ENCODE assay signal across 14 cellular contexts in the genomic region with DNA sequence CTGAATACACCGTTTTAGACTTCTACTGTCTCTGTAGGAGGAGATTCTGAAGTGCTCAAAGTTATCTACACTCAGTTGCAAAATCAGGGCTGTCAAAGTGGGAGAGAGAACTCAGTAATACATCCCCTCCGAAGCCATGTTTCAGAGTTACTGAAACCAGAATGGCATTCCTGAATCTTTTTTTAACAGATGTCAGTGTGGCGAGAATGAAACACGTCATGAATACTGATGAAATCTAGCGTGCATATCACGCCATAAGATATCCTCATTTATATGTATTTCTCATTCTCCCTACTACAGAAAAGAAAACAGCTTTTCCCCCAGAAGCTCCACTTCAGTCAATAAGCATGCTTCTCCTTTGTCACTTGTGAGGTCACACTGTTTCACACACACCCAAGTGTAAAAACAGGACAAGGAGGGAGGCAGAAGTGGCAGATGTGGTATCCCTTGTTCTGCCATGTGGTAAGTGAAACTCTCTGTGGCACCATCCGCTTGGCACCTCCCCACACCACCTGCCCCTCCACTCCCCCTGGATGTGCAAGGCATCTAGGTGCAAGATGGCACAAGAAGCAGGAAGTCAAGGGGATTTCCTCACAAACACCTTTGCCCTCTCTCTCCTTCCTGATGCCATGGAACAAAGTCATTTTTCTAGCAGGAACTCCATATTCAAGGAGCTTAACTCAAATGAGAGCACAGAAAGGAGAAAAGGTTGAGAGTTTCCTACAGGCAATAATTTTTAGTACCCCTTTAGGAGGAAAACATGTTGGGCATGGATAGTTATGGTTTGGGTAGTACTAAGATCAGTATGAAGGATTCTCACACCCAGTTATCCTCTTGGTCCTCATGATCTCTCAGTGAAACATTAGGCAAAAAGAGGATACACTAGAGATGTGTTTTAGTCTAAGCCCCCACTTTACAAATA. TPM values are rescaled to one million over a fixed set of nuclear protein-coding genes. Genes with fewer than 3 reads are reported as not detected.
DNase-seq lines count a peak whose midpoint lies in the region; ATAC-seq and TF ChIP-seq lines count a peak whose summit lies in the region.
"Had no signal": no experiment of that assay in that cellular context is flagged by ENCODE, and none has a peak within 500 bp of the region (broad histone marks: within the 10 kb centered on the region; RNA-seq: fewer than 3 reads in every experiment).

No MANE protein-coding gene starts in this region.

- no peak overlapping the region for H4K8ac ChIP-seq in IMR-90 (ENCODE audit: low read depth in 2 of 2, low read length in 2 of 2)

- H3K4me3 Mint-ChIP-seq in neural progenitor cell, result no peak overlapping the region
- H3K4me3 Mint-ChIP-seq: CD4-positive, alpha-beta T cell; memory B cell had no signal

- no peak overlapping the region for H2BK120ac ChIP-seq in IMR-90 (ENCODE audit: low read depth, low read length)

- H2BK15ac ChIP-seq in IMR-90 (ENCODE audit: low read depth, low read length), result no peak overlapping the region

- no peak overlapping the region for H3K27ac Mint-ChIP-seq in neural progenitor cell
- H3K27ac Mint-ChIP-seq: CD4-positive, alpha-beta T cell; memory B cell; progenitor cell of endocrine pancreas had no signal

- H3K9me1 ChIP-seq in IMR-90 (ENCODE audit: insufficient read depth, low read length), result no peaks in the 10 kb centered on the region

- no peaks in the 10 kb centered on the region for H3K9me3 Mint-ChIP-seq in neural progenitor cell
- H3K9me3 Mint-ChIP-seq: CD4-positive, alpha-beta T cell; memory B cell had no signal

- no peaks in the 10 kb centered on the region for H4K20me1 ChIP-seq in IMR-90 (ENCODE audit: insufficient read depth, low read length)
- no peaks in the 10 kb centered on the region for H4K20me1 ChIP-seq in neural progenitor cell (ENCODE audit: low read depth)

- H2AFZ ChIP-seq in IMR-90 (replicated peaks; ENCODE audit: low read length, poor library complexity) (no peak overlapping the region), neural progenitor cell (replicated peaks) (no peak overlapping the region)

- H3K4me2 ChIP-seq in IMR-90 (ENCODE audit: low read depth, low read length) (peak overlapping the region; percentile 69; the same call in 1 of the 2 replicates), neural progenitor cell (peak overlapping the region; percentile 54)

- no peak overlapping the region for H2BK5ac ChIP-seq in IMR-90 (ENCODE audit: low read depth, low read length, poor library complexity, severe bottlenecking)

- 10% methylated on average over 2 of the region's 7 CpGs; no CpG with 5 or more reads in 1 of the 2 experiments for WGBS in IMR-90 (ENCODE audit: extremely low coverage in 2 of 2, insufficient read length in 1 of 2), 2 experiments
- WGBS in prostate gland, result 84% methylated on average over 7 of the region's 7 CpGs
- 65 to 74% methylated on average over 7 of the region's 7 CpGs for WGBS in aorta, 2 donors

- 0 out of 2 replicates have a peak overlapping the region, but pooled peaks have one; percentile 35 for H2BK20ac ChIP-seq in IMR-90 (ENCODE audit: low read depth, low read length)

- H3F3A ChIP-seq in neural progenitor cell (ENCODE audit: low read depth), result no peaks in the 10 kb centered on the region

- in situ Hi-C loops in IMR-90 (cut with MboI; ENCODE audit: low sequenced_read_pairs), result no loop called here

- peak; percentile 28 for DNase-seq in GM06990 (ENCODE audit: extremely low read depth, insufficient read length)
- DNase-seq in IMR-90, result peak; percentile 24
- DNase-seq in caudate nucleus (lab: John Stamatoyannopoulos, UW), result peak in 8 of 61 donors; percentile 11 to 47 (median 21)
- no peak for DNase-seq in neural progenitor cell (ENCODE audit: low spot score)
- no peak for DNase-seq in MG63
- no peak for DNase-seq in prostate gland (ENCODE audit: low spot score)
- DNase-seq in aorta, result no peak
- DNase-seq: amniotic stem cell; CD4-positive, alpha-beta T cell; Karpas-422; NCI-H2107 had no signal

- H3K9me3 ChIP-seq in IMR-90 (ENCODE audit: control insufficient read depth, insufficient read depth, low read length) (no peaks in the 10 kb centered on the region), neural progenitor cell (ENCODE audit: low read depth) (no peaks in the 10 kb centered on the region), MG63 (no peaks in the 10 kb centered on the region), prostate gland (no peaks in the 10 kb centered on the region), aorta (ENCODE audit: control insufficient read depth, low read length) (no peaks in the 10 kb centered on the region)
- H3K9me3 ChIP-seq: suprapubic skin had no signal

- peaks cover 14% of the 10 kb centered on the region for H3K4me1 Mint-ChIP-seq in neural progenitor cell
- H3K4me1 Mint-ChIP-seq: memory B cell had no signal

- H3K4me3 ChIP-seq in GM06990 (replicated peaks; ENCODE audit: low read depth, low read length) (no peak overlapping the region), IMR-90 (ENCODE audit: insufficient read depth, low read depth, low read length) (no peak overlapping the region), neural progenitor cell (no peak overlapping the region), MG63 (no peak overlapping the region), prostate gland (no peak overlapping the region), aorta (ENCODE audit: low read length in 2 of 2) (no peak overlapping the region)
- H3K4me3 ChIP-seq: suprapubic skin had no signal

- no peaks in the 10 kb centered on the region for H3K36me3 Mint-ChIP-seq in neural progenitor cell
- H3K36me3 Mint-ChIP-seq: memory B cell had no signal

- H3K9ac ChIP-seq in IMR-90 (ENCODE audit: low read depth, low read length) (no peak overlapping the region), neural progenitor cell (no peak overlapping the region)

- H3K79me1 ChIP-seq in IMR-90 (ENCODE audit: low read depth in 1 of 2, low read length in 2 of 2), result no peaks in the 10 kb centered on the region

- peak overlapping the region; percentile 30; the same call in 1 of the 2 replicates for H3K27ac ChIP-seq in IMR-90 (ENCODE audit: insufficient read depth, low read length)
- peak overlapping the region; percentile 7 for H3K27ac ChIP-seq in caudate nucleus (ENCODE audit: low read depth, low read length)
- H3K27ac ChIP-seq in neural progenitor cell, result no peak overlapping the region
- no peak overlapping the region for H3K27ac ChIP-seq in prostate gland
- H3K27ac ChIP-seq in aorta (ENCODE audit: low read depth in 1 of 2, low read length in 2 of 2), result no peak overlapping the region
- H3K27ac ChIP-seq: suprapubic skin had no signal

- TF ChIP-seq POLR2A in IMR-90 (IDR thresholded peaks at IDR 0.05; ENCODE audit: low read depth, low read length), result no peak
- no peak for TF ChIP-seq POLR2A in prostate gland (IDR thresholded peaks at IDR 0.05)

- H3K4ac ChIP-seq in IMR-90 (ENCODE audit: low read depth, low read length), result peak overlapping the region; percentile 45; the same call in 1 of the 2 replicates

- POLR2A ChIA-PET in IMR-90 (lab: Charles Lee; ENCODE audit: unreplicated experiment), result no interaction called here

- H3K23ac ChIP-seq in IMR-90 (ENCODE audit: low read depth, low read length), result 0 out of 2 replicates have a peak overlapping the region, but pooled peaks have one; percentile 27

- no peaks in the 10 kb centered on the region for H3K27me3 Mint-ChIP-seq in neural progenitor cell (ENCODE audit: insufficient read depth, low read depth)
- H3K27me3 Mint-ChIP-seq: progenitor cell of endocrine pancreas had no signal

- no peak overlapping the region for H2AK9ac ChIP-seq in IMR-90 (replicated peaks; ENCODE audit: low read depth, low read length, poor library complexity)

- peak overlapping the region; percentile 49; the same call in 1 of the 2 replicates for H4K91ac ChIP-seq in IMR-90 (ENCODE audit: insufficient read depth, low read depth, low read length)

- no peak overlapping the region; the same call in 1 of the 2 replicates for H4K5ac ChIP-seq in IMR-90 (ENCODE audit: low read depth, low read length)

- H3K18ac ChIP-seq in IMR-90 (ENCODE audit: low read depth, low read length), result peak overlapping the region; percentile 74; the same call in 1 of the 2 replicates

- dilution Hi-C loops in IMR-90 (cut with HindIII; ENCODE audit: low sequenced_read_pairs, unreplicated experiment), result no loop called here

- no peaks in the 10 kb centered on the region for H3K79me2 ChIP-seq in neural progenitor cell (ENCODE audit: low read depth)

- H3K27me3 ChIP-seq in GM06990 (replicated peaks; ENCODE audit: control insufficient read depth, insufficient read depth, low read length) (no peaks in the 10 kb centered on the region; the same call in 1 of the 2 replicates), IMR-90 (ENCODE audit: control insufficient read depth, insufficient read depth, low read length) (peaks cover 2% of the 10 kb centered on the region; the same call in 1 of the 2 replicates), neural progenitor cell (no peaks in the 10 kb centered on the region), MG63 (no peaks in the 10 kb centered on the region), prostate gland (replicated peaks; ENCODE audit: insufficient read depth) (no peaks in the 10 kb centered on the region), aorta (ENCODE audit: control insufficient read depth in 1 of 2, insufficient read depth in 2 of 2, low read length in 1 of 2) (no peaks in the 10 kb centered on the region)
- H3K27me3 ChIP-seq: suprapubic skin had no signal

- no peak overlapping the region for H2AK5ac ChIP-seq in IMR-90 (ENCODE audit: low read depth, low read length)

- CTCF ChIA-PET in IMR-90 (lab: Yijun Ruan, JAX), result interaction anchor here (1.3 kb wide), 1 partner anchor 9 kb away, joined by 4 read pairs; no protein-coding TSS in a partner anchor

- H3K36me3 ChIP-seq in GM06990 (ENCODE audit: control insufficient read depth, insufficient read depth, low read length), result no peaks in the 10 kb centered on the region
- no peaks in the 10 kb centered on the region for H3K36me3 ChIP-seq in IMR-90 (ENCODE audit: control insufficient read depth, insufficient read depth, low read length)
- no peaks in the 10 kb centered on the region for H3K36me3 ChIP-seq in neural progenitor cell
- H3K36me3 ChIP-seq in MG63, result no peaks in the 10 kb centered on the region
- H3K36me3 ChIP-seq in prostate gland, result no peaks in the 10 kb centered on the region
- no peaks in the 10 kb centered on the region for H3K36me3 ChIP-seq in aorta (ENCODE audit: control insufficient read depth in 1 of 2, insufficient read depth in 2 of 2, low read length in 1 of 2)
- H3K36me3 ChIP-seq: suprapubic skin had no signal

- peak; percentile 27 for ATAC-seq in IMR-90 (ENCODE audit: low read depth)
- ATAC-seq in aorta (ENCODE audit: low FRiP score), result no peak

- H3K4me1 ChIP-seq in IMR-90 (ENCODE audit: control insufficient read depth, insufficient read depth, low read length) (no peaks in the 10 kb centered on the region), neural progenitor cell (peaks cover 18% of the 10 kb centered on the region), prostate gland (replicated peaks) (no peaks in the 10 kb centered on the region), aorta (ENCODE audit: control insufficient read depth in 1 of 2, insufficient read depth in 2 of 2, low read length in 2 of 2) (no peaks in the 10 kb centered on the region)
- H3K4me1 ChIP-seq: suprapubic skin had no signal

- intact Hi-C loops in IMR-90 (cut with micrococcal nuclease), result no loop called here
- intact Hi-C loops in prostate gland (cut with DNase I), result no loop called here
- intact Hi-C loops in aorta (cut with DNase I), result loop anchor here in 1 of 2 donors (10.0 kb wide), 1 partner anchor 242 kb away; no protein-coding TSS in a partner anchor

- H3K56ac ChIP-seq in IMR-90 (ENCODE audit: extremely low read depth, insufficient read depth, low read length), result no peak overlapping the region

- no peak for TF ChIP-seq RAD21 in IMR-90 (IDR thresholded peaks at IDR 0.05; ENCODE audit: low read length)

- TF ChIP-seq CTCF in GM06990 (IDR thresholded peaks at IDR 0.05; ENCODE audit: insufficient read depth, low read length, poor library complexity, severe bottlenecking) (no peak), IMR-90 (conservative IDR thresholded peaks at IDR 0.05; ENCODE audit: low read depth, low read length) (no peak), neural progenitor cell (IDR thresholded peaks at IDR 0.05) (no peak), prostate gland (IDR thresholded peaks at IDR 0.05) (no peak)

- no peak overlapping the region for H3K14ac ChIP-seq in IMR-90 (replicated peaks; ENCODE audit: low read depth, low read length)

- BruUV-seq in IMR-90 (replicated peaks; lab: Mats Ljungman, UMichigan), result no TSS peak

RNA-seq across cellular contexts. Expression of gene FRMD4B, which starts 47.4 kb away (rescaled TPM):
- 0.28 and 0.36 TPM in 2 replicates for total RNA-seq in IMR-90 (2012; rRNA removed)
- 0.14 and 0.16 TPM in 2 replicates for polyA plus RNA-seq in IMR-90 (2012; rRNA removed)
- 0.02 and 0.03 TPM in 2 replicates for polyA plus RNA-seq in IMR-90 (2012; cell fraction: cytosol; rRNA removed)
- polyA plus RNA-seq in IMR-90 (2012; cell fraction: nucleus; rRNA removed; ENCODE audit: low replicate concordance), result 0.07 and 0.10 TPM in 2 replicates
- total RNA-seq in neural progenitor cell (ENCODE audit: low replicate concordance), result 13.0 and 17.3 TPM in 2 replicates
- total RNA-seq in MG63 (2014; rRNA removed; shearing (Covaris generic); ENCODE audit: low replicate concordance), result 5.1 and 66.7 TPM in 2 replicates
- total RNA-seq in prostate gland, result 10 to 100 TPM; 31.0 to 41.4 TPM
- total RNA-seq in aorta, result 10 to 100 TPM; 23.5 to 73.6 TPM
- 10 to 100 TPM in 1 of 2 donors, 1 to 10 TPM in 1; 5.6 to 24.4 TPM for polyA plus RNA-seq in aorta

Comparison
In these comparisons a context has a peak if more than half of its experiments do, and no peak if none do; other contexts are left out.
1. DNase-seq: peak in GM06990 (single experiment) and IMR-90 (single experiment); none in neural progenitor cell (single experiment), MG63 (single experiment), prostate gland (single experiment) and aorta (0 of 2).
2. H3K27ac ChIP-seq: peak in IMR-90 (single experiment) and caudate nucleus (single experiment); none in neural progenitor cell (single experiment), prostate gland (0 of 2) and aorta (0 of 2).